1 cellular context compared by ENCODE assay signal in genomic region chr16:2960183-2961010, GRCh38.
A peak's percentile ranks its signal among the peaks of the same experiment; 100 is the strongest.
TF ChIP-seq lines count a peak whose summit lies in the region.

No MANE protein-coding gene starts in this region.

TF ChIP-seq in K562, 482 proteins besides CTCF, POLR2A, EP300 and RAD21:
- TF ChIP-seq, protein P1, sequence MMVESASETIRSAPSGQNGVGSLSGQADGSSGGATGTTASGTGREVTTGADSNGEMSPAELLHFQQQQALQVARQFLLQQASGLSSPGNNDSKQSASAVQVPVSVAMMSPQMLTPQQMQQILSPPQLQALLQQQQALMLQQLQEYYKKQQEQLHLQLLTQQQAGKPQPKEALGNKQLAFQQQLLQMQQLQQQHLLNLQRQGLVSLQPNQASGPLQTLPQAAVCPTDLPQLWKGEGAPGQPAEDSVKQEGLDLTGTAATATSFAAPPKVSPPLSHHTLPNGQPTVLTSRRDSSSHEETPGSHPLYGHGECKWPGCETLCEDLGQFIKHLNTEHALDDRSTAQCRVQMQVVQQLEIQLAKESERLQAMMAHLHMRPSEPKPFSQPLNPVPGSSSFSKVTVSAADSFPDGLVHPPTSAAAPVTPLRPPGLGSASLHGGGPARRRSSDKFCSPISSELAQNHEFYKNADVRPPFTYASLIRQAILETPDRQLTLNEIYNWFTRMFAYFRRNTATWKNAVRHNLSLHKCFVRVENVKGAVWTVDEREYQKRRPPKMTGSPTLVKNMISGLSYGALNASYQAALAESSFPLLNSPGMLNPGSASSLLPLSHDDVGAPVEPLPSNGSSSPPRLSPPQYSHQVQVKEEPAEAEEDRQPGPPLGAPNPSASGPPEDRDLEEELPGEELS (CRISPR knock-in tag; IDR thresholded peaks at IDR 0.05; ENCODE audit: borderline replicate concordance) = no peak
- TF ChIP-seq ZNF75A (CRISPR knock-in tag; IDR thresholded peaks at IDR 0.05) (no peak), SPI1 (IDR thresholded peaks at IDR 0.05; ENCODE audit: borderline replicate concordance, low read depth, low read length) (peak; percentile 7; the same call in 1 of the 2 replicates)
TF ChIP-seq in K562: peak in this region for 1.
